In the genomic region with DNA sequence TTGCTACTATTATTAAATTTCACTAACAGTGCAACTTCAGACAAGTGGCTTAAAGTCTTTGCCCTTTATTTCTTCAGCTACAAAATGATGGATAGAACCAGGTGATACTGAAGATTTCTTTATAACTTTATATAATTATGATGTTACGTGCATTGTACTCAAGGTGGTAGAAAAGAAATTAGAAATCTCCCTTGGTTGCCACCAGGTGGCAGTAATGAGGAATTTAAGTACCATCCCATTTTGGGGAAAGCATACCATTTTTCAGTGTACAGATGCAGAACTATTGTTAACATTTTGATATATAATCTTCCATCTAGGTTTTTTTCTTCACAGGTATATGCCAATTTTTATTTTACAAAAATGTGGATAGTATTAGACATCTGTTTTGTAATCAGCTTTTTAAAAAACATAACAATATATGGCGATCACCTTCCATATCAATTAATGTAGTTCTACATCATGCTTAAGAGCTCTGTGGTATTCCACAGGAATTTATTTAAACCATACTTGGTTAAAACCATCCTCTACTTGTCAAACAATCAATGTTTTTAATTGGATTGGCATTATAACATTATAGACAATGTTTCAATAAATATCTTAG, we compare ENCODE assay signal across 7 cellular contexts. TPM values are rescaled to one million over a fixed set of nuclear protein-coding genes. Genes with fewer than 3 reads are reported as not detected.
DNase-seq lines count a peak whose midpoint lies in the region; ATAC-seq, FAIRE-seq and TF ChIP-seq lines count a peak whose summit lies in the region.

No MANE protein-coding gene starts in this region.

- no peak for DNase-seq in D721Med (ENCODE audit: insufficient read length, low spot score)
- DNase-seq in H4 (ENCODE audit: low spot score): peak; percentile 23
- peak; percentile 25 for DNase-seq in RPMI8226
- peak; percentile 63 to 80 for DNase-seq in erythroblast (lab: John Stamatoyannopoulos, UW)
- peak; percentile 44 for DNase-seq in neural progenitor cell (ENCODE audit: low spot score)
- no peak for DNase-seq in activated CD4-positive, alpha-beta T cell treated with anti-CD3 and anti-CD28 coated beads for 48 hours

- no peaks in the 10 kb centered on the region for H3K9me3 ChIP-seq in neural progenitor cell (ENCODE audit: low read depth)

- no peaks in the 10 kb centered on the region for H3K79me2 ChIP-seq in neural progenitor cell (ENCODE audit: low read depth)

- H3K27ac Mint-ChIP-seq in neural progenitor cell: no peak overlapping the region

- no peaks in the 10 kb centered on the region for H3K27me3 ChIP-seq in neural progenitor cell

- H3K4me3 ChIP-seq in neural progenitor cell: no peak overlapping the region

- H3K4me1 Mint-ChIP-seq in neural progenitor cell: no peaks in the 10 kb centered on the region

- H4K20me1 ChIP-seq in neural progenitor cell (ENCODE audit: low read depth): no peaks in the 10 kb centered on the region

- peaks cover 25% of the 10 kb centered on the region for H3K9me3 Mint-ChIP-seq in neural progenitor cell

- ATAC-seq in GM19328 (IDR thresholded peaks at IDR 0.05; ENCODE audit: unreplicated experiment): no peak

- no peak overlapping the region for H2AFZ ChIP-seq in neural progenitor cell (replicated peaks)

- H3F3A ChIP-seq in neural progenitor cell (ENCODE audit: low read depth): no peaks in the 10 kb centered on the region

- TF ChIP-seq POLR2A in erythroblast (IDR thresholded peaks at IDR 0.05; ENCODE audit: low read length): no peak

- no peak overlapping the region for H3K4me3 Mint-ChIP-seq in neural progenitor cell

- H3K9ac ChIP-seq in neural progenitor cell: no peak overlapping the region

- TF ChIP-seq CTCF in D721Med (IDR thresholded peaks at IDR 0.05; ENCODE audit: insufficient read depth, missing control alignments): peak; percentile 56
- TF ChIP-seq CTCF in neural progenitor cell (IDR thresholded peaks at IDR 0.05): peak; percentile 83

- H3K4me2 ChIP-seq in neural progenitor cell: no peak overlapping the region

- no peaks in the 10 kb centered on the region for H3K36me3 ChIP-seq in neural progenitor cell

- H3K4me1 ChIP-seq in neural progenitor cell: no peaks in the 10 kb centered on the region

- H3K27ac ChIP-seq in neural progenitor cell: no peak overlapping the region

- H3K36me3 Mint-ChIP-seq in neural progenitor cell: peaks cover 37% of the 10 kb centered on the region

- H3K27me3 Mint-ChIP-seq in neural progenitor cell (ENCODE audit: insufficient read depth, low read depth): no peaks in the 10 kb centered on the region

- peak; percentile 53 for FAIRE-seq in D721Med (lab: Jason Lieb, UNC)

RNA-seq across cellular contexts. Expression of a gene that starts 37.7 kb away (rescaled TPM):
- total RNA-seq in H4 (2014; rRNA removed; shearing (Covaris generic)): 4.1 and 5.7 TPM in 2 replicates
- total RNA-seq in neural progenitor cell (ENCODE audit: low replicate concordance): 10.3 and 14.4 TPM in 2 replicates

Comparison
In these comparisons a context has a peak if more than half of its experiments do, and no peak if none do; other contexts are left out.
1. DNase-seq: peak in H4 (single experiment), RPMI8226 (single experiment), erythroblast (2 of 2) and neural progenitor cell (single experiment); none in D721Med (single experiment) and activated CD4-positive, alpha-beta T cell treated with anti-CD3 and anti-CD28 coated beads for 48 hours (single experiment).